Comparison of ENCODE assay signal across 22 cellular contexts in the genomic region with DNA sequence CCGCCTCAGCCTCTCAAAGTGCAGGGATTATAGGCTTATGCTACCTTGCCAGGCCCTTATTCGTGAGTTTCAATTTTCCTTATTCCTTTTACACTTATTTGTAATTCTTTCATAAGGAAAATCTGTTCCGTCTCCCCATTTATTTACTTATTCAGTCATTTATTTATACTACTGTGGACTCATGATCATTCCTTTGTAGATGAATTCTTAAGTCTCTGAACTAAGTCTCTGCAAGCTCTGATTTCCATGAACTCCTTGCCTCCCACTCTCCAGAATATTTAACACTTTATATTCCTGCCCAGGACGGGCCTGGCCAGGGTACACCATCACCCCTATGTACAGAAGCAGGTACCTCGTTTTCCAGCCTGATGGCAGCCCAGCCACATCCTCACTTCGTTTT.
"Had no signal": no experiment of that assay in that cellular context is flagged by ENCODE, and none has a peak within 500 bp of the region (broad histone marks: within the 10 kb centered on the region; RNA-seq: fewer than 3 reads in every experiment).

No MANE protein-coding gene starts in this region.

- H3K27me3 ChIP-seq: esophagus squamous epithelium, gastroesophageal sphincter, right atrium auricular region, testis, transverse colon had no signal

- H3K27ac Mint-ChIP-seq: activated B cell treated with CpG ODN at 0.5 μM for 24 hours; activated naive CD4-positive, alpha-beta T cell treated with anti-CD3 and anti-CD28 coated beads, Interleukin-2, amount 50 U/mL, for 24 hours; activated naive CD8-positive, alpha-beta T cell treated with anti-CD3 and anti-CD28 coated beads, Interleukin-2, amount 50 U/mL, for 24 hours; activated T-helper 1 cell treated with anti-CD3 and anti-CD28 coated beads, Interleukin-12 subunit alpha, Interleukin-12 subunit beta, Interleukin-2, Interleukin-4 antibody, amounts not matched to agents 30 ng/mL and 10 ng/mL and 1 ng/mL, durations not matched to agents 14 hours and 24 hours and 36 hours; naive thymus-derived CD4-positive, alpha-beta T cell; T-helper 2 cell treated with Interferon-gamma antibody and Interleukin-4, amounts not matched to agents 5 μg/mL and 100 μg/mL, for 36 hours had no signal

- DNase-seq: activated B cell treated with CpG ODN at 0.5 μM for 24 hours; activated CD4-positive, alpha-beta T cell treated with anti-CD3 and anti-CD28 coated beads, Interleukin-2, amount 50 U/mL, for 1 hour; activated naive CD8-positive, alpha-beta T cell treated with anti-CD3 and anti-CD28 coated beads, Interleukin-2, amount 50 U/mL, for 24 hours; activated T-cell treated with anti-CD3 and anti-CD28 coated beads for 4 hours; dermis blood vessel endothelial cell; effector CD4-positive, alpha-beta T cell; esophagus squamous epithelium; head of caudate nucleus; hippocampal formation; left cardiac atrium; midbrain; naive thymus-derived CD4-positive, alpha-beta T cell; SK-N-SH; stimulated activated naive CD4-positive, alpha-beta T cell treated with Interleukin-2 at 50 U/mL for 16 hours; testis; transverse colon had no signal

- H3K27ac ChIP-seq: epithelial cell of prostate, gastroesophageal sphincter, right atrium auricular region, testis, transverse colon had no signal

- H3K9me3 Mint-ChIP-seq: activated B cell treated with CpG ODN at 0.5 μM for 24 hours; activated naive CD4-positive, alpha-beta T cell treated with anti-CD3 and anti-CD28 coated beads, Interleukin-2, amount 50 U/mL, for 24 hours; activated naive CD8-positive, alpha-beta T cell treated with anti-CD3 and anti-CD28 coated beads, Interleukin-2, amount 50 U/mL, for 24 hours had no signal

- H3K4me2 ChIP-seq: SK-N-SH had no signal

- H3K9me3 ChIP-seq: esophagus squamous epithelium, gastroesophageal sphincter, right atrium auricular region, SK-N-SH, testis, transverse colon had no signal

- H3K4me3 Mint-ChIP-seq: activated B cell treated with CpG ODN at 0.5 μM for 24 hours; activated naive CD4-positive, alpha-beta T cell treated with anti-CD3 and anti-CD28 coated beads, Interleukin-2, amount 50 U/mL, for 24 hours; activated naive CD8-positive, alpha-beta T cell treated with anti-CD3 and anti-CD28 coated beads, Interleukin-2, amount 50 U/mL, for 24 hours; activated T-helper 1 cell treated with anti-CD3 and anti-CD28 coated beads, Interleukin-12 subunit alpha, Interleukin-12 subunit beta, Interleukin-2, Interleukin-4 antibody, amounts not matched to agents 30 ng/mL and 10 ng/mL and 1 ng/mL, durations not matched to agents 14 hours and 24 hours and 36 hours; naive thymus-derived CD4-positive, alpha-beta T cell; T-helper 2 cell treated with Interferon-gamma antibody and Interleukin-4, amounts not matched to agents 5 μg/mL and 100 μg/mL, for 36 hours had no signal

- H3K4me3 ChIP-seq: esophagus squamous epithelium, gastroesophageal sphincter, right atrium auricular region, testis, transverse colon had no signal

- H3K9ac ChIP-seq: SK-N-SH had no signal

- H3K27me3 Mint-ChIP-seq: activated B cell treated with CpG ODN at 0.5 μM for 24 hours; activated naive CD4-positive, alpha-beta T cell treated with anti-CD3 and anti-CD28 coated beads, Interleukin-2, amount 50 U/mL, for 24 hours; activated naive CD8-positive, alpha-beta T cell treated with anti-CD3 and anti-CD28 coated beads, Interleukin-2, amount 50 U/mL, for 24 hours; naive thymus-derived CD4-positive, alpha-beta T cell had no signal

- H3K4me1 ChIP-seq: transverse colon had no signal

- H3K36me3 ChIP-seq: right atrium auricular region, transverse colon had no signal

- ATAC-seq: activated naive CD8-positive, alpha-beta T cell treated with anti-CD3 and anti-CD28 coated beads, Interleukin-2, amount 50 U/mL, for 24 hours; gastroesophageal sphincter; left cardiac atrium; naive thymus-derived CD4-positive, alpha-beta T cell had no signal
